Comparison of ENCODE assay signal across 31 cellular contexts in genomic region chr3:14822134-14822533, GRCh38. TPM values are rescaled to one million over a fixed set of nuclear protein-coding genes. Genes with fewer than 3 reads are reported as not detected.
"Had no signal": no experiment of that assay in that cellular context is flagged by ENCODE, and none has a peak within 500 bp of the region (broad histone marks: within the 10 kb centered on the region; RNA-seq: fewer than 3 reads in every experiment).

No MANE protein-coding gene starts in this region.

- H3K4me1 ChIP-seq: ascending aorta, colonic mucosa, SJSA1 had no signal

- H3K36me3 ChIP-seq: cardiac muscle cell, colonic mucosa, MG63, SJSA1 had no signal

- ATAC-seq: activated CD4-positive, alpha-beta T cell treated with anti-CD3 and anti-CD28 coated beads for 36 hours; activated CD4-positive, CD25-positive, alpha-beta regulatory T cell treated with anti-CD3 and anti-CD28 coated beads, Interleukin-2, amount 50 U/mL, for 24 hours; activated CD8-positive, alpha-beta T cell treated with anti-CD3 and anti-CD28 coated beads, Interleukin-2, amount 10 ng/mL, durations not matched to agents 7 days and 5 days; Panc1 had no signal

- H3K27me3 Mint-ChIP-seq: activated naive CD4-positive, alpha-beta T cell treated with anti-CD3 and anti-CD28 coated beads, Interleukin-2, amount 50 U/mL, for 24 hours had no signal

- H3K27ac Mint-ChIP-seq: activated CD4-positive, alpha-beta T cell treated with anti-CD3 and anti-CD28 coated beads for 36 hours; activated CD4-positive, alpha-beta T cell treated with anti-CD3 and anti-CD28 coated beads, Interleukin-2, amount 10 ng/mL, durations not matched to agents 7 days and 5 days; activated CD8-positive, alpha-beta T cell treated with anti-CD3 and anti-CD28 coated beads, Interleukin-2, amount 10 ng/mL, durations not matched to agents 7 days and 5 days; activated naive CD4-positive, alpha-beta T cell treated with anti-CD3 and anti-CD28 coated beads, Interleukin-2, amount 50 U/mL, for 24 hours; activated naive CD8-positive, alpha-beta T cell treated with anti-CD3 and anti-CD28 coated beads, Interleukin-2, amount 10 ng/mL, durations not matched to agents 7 days and 5 days; activated T-cell treated with anti-CD3 and anti-CD28 coated beads, Interleukin-2, amount 50 U/mL, for 24 hours; activated T-helper 2 cell treated with anti-CD3 and anti-CD28 coated beads, Interferon-gamma antibody, Interleukin-2, Interleukin-4, amounts not matched to agents 10 μg/mL and 5 μg/mL and 100 μg/mL, durations not matched to agents 14 hours and 24 hours and 36 hours; T-helper 1 cell treated with Interleukin-12 subunit alpha and Interleukin-12 subunit beta and Interleukin-4 antibody, amounts not matched to agents 30 μg/mL and 1 μg/mL, for 36 hours; T-helper 2 cell treated with Interferon-gamma antibody and Interleukin-4, amounts not matched to agents 5 μg/mL and 100 μg/mL, for 36 hours had no signal

- H3K4me3 Mint-ChIP-seq: activated CD4-positive, alpha-beta T cell treated with anti-CD3 and anti-CD28 coated beads for 36 hours; activated CD4-positive, alpha-beta T cell treated with anti-CD3 and anti-CD28 coated beads, Interleukin-2, amount 10 ng/mL, durations not matched to agents 7 days and 5 days; activated CD8-positive, alpha-beta T cell treated with anti-CD3 and anti-CD28 coated beads, Interleukin-2, amount 10 ng/mL, durations not matched to agents 7 days and 5 days; activated naive CD4-positive, alpha-beta T cell treated with anti-CD3 and anti-CD28 coated beads, Interleukin-2, amount 50 U/mL, for 24 hours; activated naive CD8-positive, alpha-beta T cell treated with anti-CD3 and anti-CD28 coated beads, Interleukin-2, amount 10 ng/mL, durations not matched to agents 7 days and 5 days; activated T-cell treated with anti-CD3 and anti-CD28 coated beads, Interleukin-2, amount 50 U/mL, for 24 hours; central memory CD8-positive, alpha-beta T cell; T-helper 1 cell treated with Interleukin-12 subunit alpha and Interleukin-12 subunit beta and Interleukin-4 antibody, amounts not matched to agents 30 μg/mL and 1 μg/mL, for 36 hours; T-helper 2 cell treated with Interferon-gamma antibody and Interleukin-4, amounts not matched to agents 5 μg/mL and 100 μg/mL, for 36 hours had no signal

- H3K4me1 Mint-ChIP-seq: activated CD4-positive, alpha-beta T cell treated with anti-CD3 and anti-CD28 coated beads for 36 hours; activated CD4-positive, alpha-beta T cell treated with anti-CD3 and anti-CD28 coated beads, Interleukin-2, amount 10 ng/mL, durations not matched to agents 7 days and 5 days; activated naive CD4-positive, alpha-beta T cell treated with anti-CD3 and anti-CD28 coated beads, Interleukin-2, amount 50 U/mL, for 24 hours; activated naive CD8-positive, alpha-beta T cell treated with anti-CD3 and anti-CD28 coated beads, Interleukin-2, amount 10 ng/mL, durations not matched to agents 7 days and 5 days; central memory CD8-positive, alpha-beta T cell had no signal

- H3K4me3 ChIP-seq: ascending aorta, cardiac muscle cell, colonic mucosa, MG63, SJSA1 had no signal

- DNase-seq: activated CD4-positive, alpha-beta T cell treated with anti-CD3 and anti-CD28 coated beads for 36 hours; activated CD4-positive, alpha-beta T cell treated with anti-CD3 and anti-CD28 coated beads, Interleukin-2, amount 10 ng/mL, durations not matched to agents 7 days and 5 days; activated CD4-positive, alpha-beta T cell treated with anti-CD3 and anti-CD28 coated beads, Interleukin-2, amount 50 U/mL, for 48 hours; activated CD8-positive, alpha-beta T cell treated with anti-CD3 and anti-CD28 coated beads, Interleukin-2, amount 10 ng/mL, durations not matched to agents 7 days and 5 days; activated gamma-delta T cell; activated naive CD4-positive, alpha-beta T cell treated with Interleukin-2 at 50 U/mL for 16 hours; activated naive CD8-positive, alpha-beta T cell treated with anti-CD3 and anti-CD28 coated beads, Interleukin-2, amount 10 ng/mL, durations not matched to agents 7 days and 5 days; activated T-cell treated with anti-CD3 and anti-CD28 coated beads, Interleukin-2, amount 50 U/mL, for 24 hours; amygdala; colonic mucosa; Karpas-422; MG63; NCI-H1048; NCI-H1436 treated with DMSO at 0.1 percent for 48 hours; NCI-H1694 treated with DMSO at 0.1 percent for 48 hours; NCI-H2029; NCI-H2171 treated with DMSO at 0.1 percent for 48 hours; NCI-H510A; SHP77 treated with DMSO at 0.1 percent for 48 hours; SK-N-SH had no signal

- H3K27ac ChIP-seq: ascending aorta, cardiac muscle cell, colonic mucosa, SJSA1 had no signal

- H3K9me3 ChIP-seq: ascending aorta, colonic mucosa, MG63, SJSA1, SK-N-SH had no signal

- H3K36me3 Mint-ChIP-seq: activated naive CD4-positive, alpha-beta T cell treated with anti-CD3 and anti-CD28 coated beads, Interleukin-2, amount 50 U/mL, for 24 hours; activated naive CD8-positive, alpha-beta T cell treated with anti-CD3 and anti-CD28 coated beads, Interleukin-2, amount 10 ng/mL, durations not matched to agents 7 days and 5 days had no signal

- H3K9me3 Mint-ChIP-seq: activated CD4-positive, alpha-beta T cell treated with anti-CD3 and anti-CD28 coated beads, Interleukin-2, amount 10 ng/mL, durations not matched to agents 7 days and 5 days; activated naive CD4-positive, alpha-beta T cell treated with anti-CD3 and anti-CD28 coated beads, Interleukin-2, amount 50 U/mL, for 24 hours; activated naive CD8-positive, alpha-beta T cell treated with anti-CD3 and anti-CD28 coated beads, Interleukin-2, amount 10 ng/mL, durations not matched to agents 7 days and 5 days; activated T-cell treated with anti-CD3 and anti-CD28 coated beads, Interleukin-2, amount 50 U/mL, for 24 hours; activated T-helper 2 cell treated with anti-CD3 and anti-CD28 coated beads, Interferon-gamma antibody, Interleukin-2, Interleukin-4, amounts not matched to agents 10 μg/mL and 5 μg/mL and 100 μg/mL, durations not matched to agents 14 hours and 24 hours and 36 hours; central memory CD8-positive, alpha-beta T cell; T-helper 1 cell treated with Interleukin-12 subunit alpha and Interleukin-12 subunit beta and Interleukin-4 antibody, amounts not matched to agents 30 μg/mL and 1 μg/mL, for 36 hours; T-helper 2 cell treated with Interferon-gamma antibody and Interleukin-4, amounts not matched to agents 5 μg/mL and 100 μg/mL, for 36 hours; WTC11 had no signal

RNA-seq across cellular contexts. Expression of gene FGD5, which starts 3.4 kb away (rescaled TPM):
- polyA plus RNA-seq: SK-N-SH had no signal
